1 cellular context compared by ENCODE assay signal in the genomic region with DNA sequence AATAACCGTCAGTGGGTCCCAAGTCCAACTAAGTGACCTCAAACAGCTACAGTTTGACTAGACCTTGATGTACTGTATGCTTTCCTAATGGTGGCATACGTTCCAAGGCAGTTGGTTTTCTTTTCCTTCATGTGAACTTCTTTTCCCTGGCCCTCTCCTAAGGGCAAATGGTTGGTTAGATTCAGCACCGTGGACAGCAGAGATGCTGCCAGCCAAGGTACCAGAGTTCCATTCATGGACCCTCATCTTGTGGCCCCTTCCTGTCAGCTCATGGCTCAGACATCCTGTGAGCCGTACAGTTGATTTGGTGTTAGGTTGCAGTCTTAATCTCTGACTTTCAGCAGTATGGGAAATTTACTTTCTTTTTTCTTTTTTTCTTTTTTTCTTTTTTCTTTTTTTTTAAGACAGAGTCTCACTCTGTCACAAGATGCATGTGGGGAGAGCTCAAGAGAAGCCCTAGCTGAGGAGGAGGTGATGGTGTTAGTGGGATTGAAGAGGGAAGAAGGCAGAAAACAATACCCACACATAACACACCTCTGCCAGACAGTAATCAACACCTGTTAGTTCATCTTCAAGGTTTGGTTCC.
TF ChIP-seq lines count a peak whose summit lies in the region.

No MANE protein-coding gene starts in this region.

TF ChIP-seq in WTC11, 78 proteins besides CTCF, POLR2A, EP300 and RAD21 (continued from another document and continues in another):
- TF ChIP-seq, protein P1, sequence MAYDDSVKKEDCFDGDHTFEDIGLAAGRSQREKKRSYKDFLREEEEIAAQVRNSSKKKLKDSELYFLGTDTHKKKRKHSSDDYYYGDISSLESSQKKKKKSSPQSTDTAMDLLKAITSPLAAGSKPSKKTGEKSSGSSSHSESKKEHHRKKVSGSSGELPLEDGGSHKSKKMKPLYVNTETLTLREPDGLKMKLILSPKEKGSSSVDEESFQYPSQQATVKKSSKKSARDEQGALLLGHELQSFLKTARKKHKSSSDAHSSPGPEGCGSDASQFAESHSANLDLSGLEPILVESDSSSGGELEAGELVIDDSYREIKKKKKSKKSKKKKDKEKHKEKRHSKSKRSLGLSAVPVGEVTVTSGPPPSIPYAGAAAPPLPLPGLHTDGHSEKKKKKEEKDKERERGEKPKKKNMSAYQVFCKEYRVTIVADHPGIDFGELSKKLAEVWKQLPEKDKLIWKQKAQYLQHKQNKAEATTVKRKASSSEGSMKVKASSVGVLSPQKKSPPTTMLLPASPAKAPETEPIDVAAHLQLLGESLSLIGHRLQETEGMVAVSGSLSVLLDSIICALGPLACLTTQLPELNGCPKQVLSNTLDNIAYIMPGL (CRISPR knock-in tag; IDR thresholded peaks at IDR 0.05) = no peak
- TF ChIP-seq ELF4 (CRISPR knock-in tag; IDR thresholded peaks at IDR 0.05; ENCODE audit: low read depth) (no peak), JAZF1 (CRISPR knock-in tag; IDR thresholded peaks at IDR 0.05) (no peak), ARID4B (CRISPR knock-in tag; IDR thresholded peaks at IDR 0.05; ENCODE audit: borderline replicate concordance) (peak; percentile 88; the same call in 1 of the 2 replicates), ZNF317 (CRISPR knock-in tag; IDR thresholded peaks at IDR 0.05; ENCODE audit: borderline replicate concordance, low read depth) (no peak), ZNF138 (CRISPR knock-in tag; conservative IDR thresholded peaks at IDR 0.05) (no peak), ZNF281 (CRISPR knock-in tag; IDR thresholded peaks at IDR 0.05) (no peak), FOXK1 (CRISPR knock-in tag; IDR thresholded peaks at IDR 0.05) (peak; percentile 55; the same call in 1 of the 2 replicates), ETV6 (CRISPR knock-in tag; IDR thresholded peaks at IDR 0.05) (no peak), CREM (CRISPR knock-in tag; IDR thresholded peaks at IDR 0.05) (no peak; the same call in 1 of the 2 replicates), CDX4 (CRISPR knock-in tag; IDR thresholded peaks at IDR 0.05; ENCODE audit: borderline replicate concordance) (no peak), FOXP4 (CRISPR knock-in tag; IDR thresholded peaks at IDR 0.05) (peak; percentile 83; the same call in 1 of the 2 replicates), GABPB1 (CRISPR knock-in tag; IDR thresholded peaks at IDR 0.05) (no peak), E2F4 (CRISPR knock-in tag; IDR thresholded peaks at IDR 0.05; ENCODE audit: borderline replicate concordance, low read depth) (peak; percentile 57; the same call in 1 of the 2 replicates), NFE2L1 (CRISPR knock-in tag; IDR thresholded peaks at IDR 0.05) (0 out of 2 replicates have a peak, but pooled peaks have one; percentile 49), ESRRA (CRISPR knock-in tag; IDR thresholded peaks at IDR 0.05; ENCODE audit: borderline replicate concordance) (no peak; the same call in 1 of the 2 replicates), IRF1 (CRISPR knock-in tag; IDR thresholded peaks at IDR 0.05) (no peak), ATF3 (CRISPR knock-in tag; conservative IDR thresholded peaks at IDR 0.05) (no peak), ZNF232 (CRISPR knock-in tag; IDR thresholded peaks at IDR 0.05) (peak; percentile 87; the same call in 1 of the 2 replicates), NR1H2 (CRISPR knock-in tag; IDR thresholded peaks at IDR 0.05) (no peak), SMAD4 (CRISPR knock-in tag; IDR thresholded peaks at IDR 0.05) (0 out of 2 replicates have a peak, but pooled peaks have one; percentile 80), EMX1 (CRISPR knock-in tag; IDR thresholded peaks at IDR 0.05) (no peak), ZBTB43 (CRISPR knock-in tag; IDR thresholded peaks at IDR 0.05) (peak; percentile 62; the same call in 1 of the 2 replicates), NFYB (CRISPR knock-in tag; conservative IDR thresholded peaks at IDR 0.05; ENCODE audit: low read depth) (0 out of 2 replicates have a peak, but pooled peaks have one; percentile 20)
- TF ChIP-seq, protein P2, sequence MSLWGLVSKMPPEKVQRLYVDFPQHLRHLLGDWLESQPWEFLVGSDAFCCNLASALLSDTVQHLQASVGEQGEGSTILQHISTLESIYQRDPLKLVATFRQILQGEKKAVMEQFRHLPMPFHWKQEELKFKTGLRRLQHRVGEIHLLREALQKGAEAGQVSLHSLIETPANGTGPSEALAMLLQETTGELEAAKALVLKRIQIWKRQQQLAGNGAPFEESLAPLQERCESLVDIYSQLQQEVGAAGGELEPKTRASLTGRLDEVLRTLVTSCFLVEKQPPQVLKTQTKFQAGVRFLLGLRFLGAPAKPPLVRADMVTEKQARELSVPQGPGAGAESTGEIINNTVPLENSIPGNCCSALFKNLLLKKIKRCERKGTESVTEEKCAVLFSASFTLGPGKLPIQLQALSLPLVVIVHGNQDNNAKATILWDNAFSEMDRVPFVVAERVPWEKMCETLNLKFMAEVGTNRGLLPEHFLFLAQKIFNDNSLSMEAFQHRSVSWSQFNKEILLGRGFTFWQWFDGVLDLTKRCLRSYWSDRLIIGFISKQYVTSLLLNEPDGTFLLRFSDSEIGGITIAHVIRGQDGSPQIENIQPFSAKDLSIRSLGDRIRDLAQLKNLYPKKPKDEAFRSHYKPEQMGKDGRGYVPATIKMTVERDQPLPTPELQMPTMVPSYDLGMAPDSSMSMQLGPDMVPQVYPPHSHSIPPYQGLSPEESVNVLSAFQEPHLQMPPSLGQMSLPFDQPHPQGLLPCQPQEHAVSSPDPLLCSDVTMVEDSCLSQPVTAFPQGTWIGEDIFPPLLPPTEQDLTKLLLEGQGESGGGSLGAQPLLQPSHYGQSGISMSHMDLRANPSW (CRISPR knock-in tag; conservative IDR thresholded peaks at IDR 0.05; ENCODE audit: low read depth) = no peak
- TF ChIP-seq, protein P3, sequence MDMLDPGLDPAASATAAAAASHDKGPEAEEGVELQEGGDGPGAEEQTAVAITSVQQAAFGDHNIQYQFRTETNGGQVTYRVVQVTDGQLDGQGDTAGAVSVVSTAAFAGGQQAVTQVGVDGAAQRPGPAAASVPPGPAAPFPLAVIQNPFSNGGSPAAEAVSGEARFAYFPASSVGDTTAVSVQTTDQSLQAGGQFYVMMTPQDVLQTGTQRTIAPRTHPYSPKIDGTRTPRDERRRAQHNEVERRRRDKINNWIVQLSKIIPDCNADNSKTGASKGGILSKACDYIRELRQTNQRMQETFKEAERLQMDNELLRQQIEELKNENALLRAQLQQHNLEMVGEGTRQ (CRISPR knock-in tag; IDR thresholded peaks at IDR 0.05) = no peak
- TF ChIP-seq, protein P4, sequence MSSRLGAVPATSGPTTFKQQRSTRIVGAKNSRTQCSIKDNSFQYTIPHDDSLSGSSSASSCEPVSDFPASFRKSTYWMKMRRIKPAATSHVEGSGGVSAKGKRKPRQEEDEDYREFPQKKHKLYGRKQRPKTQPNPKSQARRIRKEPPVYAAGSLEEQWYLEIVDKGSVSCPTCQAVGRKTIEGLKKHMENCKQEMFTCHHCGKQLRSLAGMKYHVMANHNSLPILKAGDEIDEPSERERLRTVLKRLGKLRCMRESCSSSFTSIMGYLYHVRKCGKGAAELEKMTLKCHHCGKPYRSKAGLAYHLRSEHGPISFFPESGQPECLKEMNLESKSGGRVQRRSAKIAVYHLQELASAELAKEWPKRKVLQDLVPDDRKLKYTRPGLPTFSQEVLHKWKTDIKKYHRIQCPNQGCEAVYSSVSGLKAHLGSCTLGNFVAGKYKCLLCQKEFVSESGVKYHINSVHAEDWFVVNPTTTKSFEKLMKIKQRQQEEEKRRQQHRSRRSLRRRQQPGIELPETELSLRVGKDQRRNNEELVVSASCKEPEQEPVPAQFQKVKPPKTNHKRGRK (CRISPR knock-in tag; IDR thresholded peaks at IDR 0.05; ENCODE audit: borderline replicate concordance) = no peak
- TF ChIP-seq, protein P5, sequence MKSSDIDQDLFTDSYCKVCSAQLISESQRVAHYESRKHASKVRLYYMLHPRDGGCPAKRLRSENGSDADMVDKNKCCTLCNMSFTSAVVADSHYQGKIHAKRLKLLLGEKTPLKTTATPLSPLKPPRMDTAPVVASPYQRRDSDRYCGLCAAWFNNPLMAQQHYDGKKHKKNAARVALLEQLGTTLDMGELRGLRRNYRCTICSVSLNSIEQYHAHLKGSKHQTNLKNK (CRISPR knock-in tag; IDR thresholded peaks at IDR 0.05) = no peak
